ENCODE assay signal across 17 cellular contexts in genomic region chr1:184506501-184506900, GRCh38.
DNase-seq lines count a peak whose midpoint lies in the region; ATAC-seq, FAIRE-seq and TF ChIP-seq lines count a peak whose summit lies in the region.
"Had no signal": no experiment of that assay in that cellular context is flagged by ENCODE, and none has a peak within 500 bp of the region (broad histone marks: within the 10 kb centered on the region; RNA-seq: fewer than 3 reads in every experiment).

No MANE protein-coding gene starts in this region.

- no peaks in the 10 kb centered on the region for H4K20me1 ChIP-seq in K562 (replicated peaks; ENCODE audit: control insufficient read depth, insufficient read depth, low read length)

- no peak overlapping the region for H3K4me2 ChIP-seq in K562 (ENCODE audit: insufficient read depth, low read length)
- H3K4me2 ChIP-seq: GM23338 had no signal

- TF ChIP-seq CTCF in heart left ventricle (IDR thresholded peaks at IDR 0.05), result no peak
- no peak for TF ChIP-seq CTCF in K562 (IDR thresholded peaks at IDR 0.05 in 2 of 3, conservative IDR thresholded peaks at IDR 0.05 in 1 of 3; ENCODE audit: insufficient read depth in 2 of 3, low read depth in 1 of 3, low read length in 3 of 3)
- no peak for TF ChIP-seq CTCF in epithelial cell of esophagus (IDR thresholded peaks at IDR 0.05; ENCODE audit: insufficient read depth, low read depth, low read length, missing control alignments)
- no peak for TF ChIP-seq CTCF in transverse colon (IDR thresholded peaks at IDR 0.05)
- TF ChIP-seq CTCF in left lung (IDR thresholded peaks at IDR 0.05), result no peak

- no peaks in the 10 kb centered on the region for H3K9me1 ChIP-seq in K562 (ENCODE audit: control insufficient read depth, insufficient read depth, low read length)

- H3K4me3 ChIP-seq in heart left ventricle, result no peak overlapping the region
- no peak overlapping the region for H3K4me3 ChIP-seq in K562
- no peak overlapping the region for H3K4me3 ChIP-seq in epithelial cell of esophagus (ENCODE audit: low read length)
- no peak overlapping the region for H3K4me3 ChIP-seq in transverse colon
- no peak overlapping the region for H3K4me3 ChIP-seq in left lung
- H3K4me3 ChIP-seq: GM23338 had no signal

- intact Hi-C loops in heart left ventricle (cut with DNase I), result loop anchor here in 1 of 10 donors (5.0 kb wide), 1 partner anchor 41 kb away; no protein-coding TSS in a partner anchor
- intact Hi-C loops in Right ventricle myocardium superior (cut with DNase I), result no loop called here
- intact Hi-C loops in K562 (cut with micrococcal nuclease), result no loop called here
- intact Hi-C loops in transverse colon (cut with DNase I; ENCODE audit: low total_unique reads), result no loop called here
- intact Hi-C loops in left lung (cut with DNase I), result no loop called here

- H3K36me3 ChIP-seq in heart left ventricle, result peaks cover 0 to 13% (median 5%) of the 10 kb centered on the region in 9 donors
- no peaks in the 10 kb centered on the region for H3K36me3 ChIP-seq in K562 (ENCODE audit: control insufficient read depth, insufficient read depth, low read length)
- no peaks in the 10 kb centered on the region for H3K36me3 ChIP-seq in transverse colon
- H3K36me3 ChIP-seq in left lung, result no peaks in the 10 kb centered on the region

- TF ChIP-seq POLR2A in heart left ventricle (IDR thresholded peaks at IDR 0.05) (no peak), K562 (conservative IDR thresholded peaks at IDR 0.05) (no peak), transverse colon (IDR thresholded peaks at IDR 0.05) (no peak)

- H2AFZ ChIP-seq in K562 (ENCODE audit: low read depth, low read length), result no peak overlapping the region
- H2AFZ ChIP-seq: GM23338 had no signal

- POLR2A ChIA-PET in K562 (lab: Yijun Ruan, JAX), result no interaction called here

- CTCF ChIA-PET in K562 (lab: Yijun Ruan, JAX; ENCODE audit: low intra/inter-chr PET ratio), result no interaction called here

- H3K4me1 ChIP-seq in heart left ventricle (peaks cover 11 to 70% (median 47%) of the 10 kb centered on the region in 12 donors), K562 (replicated peaks in 1 of 2; ENCODE audit: control insufficient read depth in 2 of 2, insufficient read depth in 2 of 2, low read length in 2 of 2) (no peaks in the 10 kb centered on the region), transverse colon (peaks cover 7 to 39% (median 31%) of the 10 kb centered on the region in 4 donors), left lung (peaks cover 17 to 26% of the 10 kb centered on the region in 2 donors)

- WGBS in heart left ventricle, 4 donors, result 67 to 75% (median 73%) methylated on average over 3 of the region's 3 CpGs
- WGBS in K562 (ENCODE audit: insufficient coverage, low coverage, missing lambda C conversion rate), result 3% methylated on average over 3 of the region's 3 CpGs
- 88 to 90% methylated on average over 3 of the region's 3 CpGs for WGBS in transverse colon (ENCODE audit: low coverage in 1 of 2), 2 donors

- no peaks in the 10 kb centered on the region for H3K79me2 ChIP-seq in K562 (ENCODE audit: control insufficient read depth, insufficient read depth, low read length)

- no peak for ATAC-seq in heart left ventricle
- no peak for ATAC-seq in Right ventricle myocardium superior (ENCODE audit: poor library complexity)
- no peak for ATAC-seq in K562
- ATAC-seq in left lung, result no peak
- ATAC-seq in HG02870 (IDR thresholded peaks at IDR 0.05; ENCODE audit: unreplicated experiment), result no peak
- ATAC-seq: GM23338 had no signal

- no peak for FAIRE-seq in K562 (lab: Jason Lieb, UNC)
- FAIRE-seq: G401.6, GM12891 had no signal

- no peaks in the 10 kb centered on the region for H3K9me3 ChIP-seq in heart left ventricle
- no peaks in the 10 kb centered on the region for H3K9me3 ChIP-seq in K562 (replicated peaks; ENCODE audit: control insufficient read depth, insufficient read depth, low read depth, low read length)
- H3K9me3 ChIP-seq in transverse colon, result no peaks in the 10 kb centered on the region
- H3K9me3 ChIP-seq in left lung, result no peaks in the 10 kb centered on the region

- peak overlapping the region in 8 of 12 donors; percentile 8 to 68 (median 56) for H3K27ac ChIP-seq in heart left ventricle
- H3K27ac ChIP-seq in K562 (ENCODE audit: extremely low read depth, low read depth, low read length), result no peak overlapping the region
- no peak overlapping the region for H3K27ac ChIP-seq in transverse colon
- no peak overlapping the region for H3K27ac ChIP-seq in left lung

- TF ChIP-seq EP300 in K562 (IDR thresholded peaks at IDR 0.05; ENCODE audit: low read length), result no peak
- TF ChIP-seq EP300 in transverse colon (IDR thresholded peaks at IDR 0.05; ENCODE audit: low read depth), result no peak

- DNase-seq in heart left ventricle (no peak), Right ventricle myocardium superior (no peak), K562 (ENCODE audit: extremely low read depth in 1 of 4, low spot score in 3 of 4) (no peak), epithelial cell of esophagus (ENCODE audit: low read depth) (peak; percentile 31), transverse colon (no peak), left lung (no peak)
- DNase-seq: 8988T; ACHN; CD4-positive, alpha-beta T cell; DMS153; DMS79 treated with DMSO at 0.1 percent for 48 hours; EL; H9 had no signal

- no peak overlapping the region for H3K9ac ChIP-seq in K562 (ENCODE audit: insufficient read depth in 1 of 2, low read depth in 2 of 2, low read length in 2 of 2)

- TF ChIP-seq RAD21 in K562 (CRISPR knock-in tag; conservative IDR thresholded peaks at IDR 0.05 in 1 of 2, IDR thresholded peaks at IDR 0.05 in 1 of 2), result no peak

- H3K27me3 ChIP-seq in heart left ventricle, result no peaks in the 10 kb centered on the region
- peaks cover 0 to 4% of the 10 kb centered on the region in 2 experiments; a peak in 1 of 5 replicates for H3K27me3 ChIP-seq in K562 (ENCODE audit: control insufficient read depth in 2 of 2, insufficient read depth in 2 of 2, low read length in 2 of 2)
- no peaks in the 10 kb centered on the region for H3K27me3 ChIP-seq in transverse colon
- H3K27me3 ChIP-seq in left lung, result no peaks in the 10 kb centered on the region

- in situ Hi-C loops in K562 (cut with MboI), result no loop called here
- in situ Hi-C loops in transverse colon (cut with MboI; ENCODE audit: low pct_ligation_motif_present in 1 of 4, low pct_unique_long_range_greater_than_20kb in 1 of 4, low sequenced_read_pairs in 3 of 4), result no loop called here

- BruUV-seq in K562 (replicated peaks; lab: Mats Ljungman, UMichigan), result no TSS peak

TF ChIP-seq in K562, 482 proteins besides CTCF, POLR2A, EP300 and RAD21:
- TF ChIP-seq SP2 (IDR thresholded peaks at IDR 0.05; ENCODE audit: extremely low read depth, low read depth, low read length, poor library complexity, severe bottlenecking) (no peak), TCF15 (CRISPR knock-in tag; IDR thresholded peaks at IDR 0.05) (no peak), BCL6 (CRISPR knock-in tag; IDR thresholded peaks at IDR 0.05) (no peak), ZNF274 (IDR thresholded peaks at IDR 0.05; ENCODE audit: borderline replicate concordance, low read depth, low read length) (no peak), RBM25 (IDR thresholded peaks at IDR 0.05; ENCODE audit: low read depth, low read length, severe bottlenecking) (peak; percentile 24)

Comparison
In these comparisons a context has a peak if more than half of its experiments do, and no peak if none do; other contexts are left out.
1. H3K27ac ChIP-seq: peak in heart left ventricle (8 of 12); none in K562 (single experiment), transverse colon (0 of 4) and left lung (0 of 2).